ENCODE assay signal across 22 cellular contexts in the genomic region with DNA sequence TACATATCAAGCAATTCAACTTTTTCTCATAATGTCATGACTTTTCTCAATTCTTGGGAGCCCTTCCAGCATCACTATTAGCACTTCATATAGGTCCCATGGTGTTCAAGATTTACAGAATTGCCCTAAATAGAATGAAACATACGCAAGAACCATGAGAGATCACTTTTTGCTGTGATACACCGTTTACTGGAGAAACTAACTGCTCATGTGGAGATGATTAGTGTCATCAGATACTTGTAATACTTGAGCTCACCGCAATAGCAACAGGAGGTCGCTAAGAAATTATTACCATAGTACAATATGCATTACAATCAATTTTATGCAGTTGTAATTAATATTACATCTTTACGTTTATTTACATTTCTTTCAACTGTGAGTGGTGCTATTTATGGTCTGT.
A peak's percentile ranks its signal among the peaks of the same experiment; 100 is the strongest.
DNase-seq lines count a peak whose midpoint lies in the region; ATAC-seq and TF ChIP-seq lines count a peak whose summit lies in the region.
"Had no signal": no experiment of that assay in that cellular context is flagged by ENCODE, and none has a peak within 500 bp of the region (broad histone marks: within the 10 kb centered on the region; RNA-seq: fewer than 3 reads in every experiment).

No MANE protein-coding gene starts in this region.

- DNase-seq in AG10803 (ENCODE audit: low read depth), result peak; percentile 44
- peak; percentile 57 for DNase-seq in astrocyte of the spinal cord (ENCODE audit: low read depth, low spot score)
- peak; percentile 38 for DNase-seq in fibroblast of peridontal ligament (ENCODE audit: extremely low read depth)
- no peak for DNase-seq in NCI-H748 (lab: John Stamatoyannopoulos, UW; ENCODE audit: unreplicated experiment)
- DNase-seq: Calu3, DND-41, HCEC 1CT, MM.1S, NCI-H1694 treated with DMSO at 0.1 percent for 48 hours, NCI-H2081, NCI-H2171 treated with DMSO at 0.1 percent for 48 hours, NCI-H345, NCI-H526, SHP77, SW 1271 had no signal

- H3K27ac ChIP-seq in BLaER1, result no peak overlapping the region
- H3K27ac ChIP-seq: HL-60, KMS-11, RWPE1 had no signal

- in situ Hi-C loops in astrocyte of the spinal cord (cut with HindIII; ENCODE audit: low sequenced_read_pairs), result no loop called here

- H3K4me2 ChIP-seq in BLaER1, result 0 out of 2 replicates have a peak overlapping the region, but pooled peaks have one; percentile 33
- H3K4me2 ChIP-seq: KMS-11 had no signal

- no peak for ATAC-seq in GM19351 (IDR thresholded peaks at IDR 0.05; ENCODE audit: unreplicated experiment)
- no peak for ATAC-seq in GM18858 (IDR thresholded peaks at IDR 0.05; ENCODE audit: unreplicated experiment)
- ATAC-seq: Panc1 had no signal

- no peaks in the 10 kb centered on the region for H4K20me1 ChIP-seq in BLaER1

- no peaks in the 10 kb centered on the region for H3K36me3 ChIP-seq in BLaER1

- H3K4me3 ChIP-seq in AG10803 (ENCODE audit: low read length), result no peak overlapping the region
- H3K4me3 ChIP-seq in BLaER1, result no peak overlapping the region
- H3K4me3 ChIP-seq in astrocyte of the spinal cord (ENCODE audit: low read depth, low read length), result no peak overlapping the region

- H3K9me3 ChIP-seq in BLaER1, result no peaks in the 10 kb centered on the region

- H3K27me3 ChIP-seq in BLaER1, result no peaks in the 10 kb centered on the region; the same call in 1 of the 2 replicates

- peaks cover 19% of the 10 kb centered on the region for H3K4me1 ChIP-seq in BLaER1

- TF ChIP-seq CTCF in AG10803 (conservative IDR thresholded peaks at IDR 0.05; ENCODE audit: low read length) (peak; percentile 26; the same call in 1 of the 2 replicates), astrocyte of the spinal cord (IDR thresholded peaks at IDR 0.05; ENCODE audit: low read depth, low read length) (no peak)

- H3K9ac ChIP-seq in BLaER1, result no peak overlapping the region
- H3K9ac ChIP-seq: KMS-11 had no signal
